Comparison of ENCODE assay signal across 1 cellular context in the genomic region with DNA sequence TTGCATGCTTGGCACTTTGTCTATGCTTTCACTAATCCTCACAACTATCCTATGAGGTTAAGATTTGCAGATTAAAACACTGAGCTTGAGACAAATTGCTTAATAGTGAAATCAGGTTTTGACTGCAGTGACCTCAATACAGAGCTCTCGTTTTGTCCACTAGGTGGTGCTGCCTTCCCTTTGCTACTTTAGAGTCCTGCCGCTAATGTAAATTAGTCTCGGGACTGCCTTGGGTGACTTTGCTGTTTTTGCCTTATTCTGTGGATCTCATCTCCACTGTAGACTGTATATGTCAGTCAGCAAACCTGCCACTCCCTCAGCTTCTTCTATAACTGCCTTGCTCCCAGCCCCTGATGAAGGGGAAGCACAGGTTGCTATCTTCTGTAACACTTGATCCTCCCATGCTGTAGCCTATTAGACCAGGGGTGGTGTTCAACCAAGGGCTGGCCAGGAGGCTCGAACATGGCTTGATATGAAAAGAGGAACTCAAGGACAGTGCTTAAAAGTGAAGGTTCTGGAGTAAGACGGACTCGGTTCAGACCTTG.
A peak's percentile ranks its signal among the peaks of the same experiment; 100 is the strongest.
TF ChIP-seq lines count a peak whose summit lies in the region.

No MANE protein-coding gene starts in this region.

TF ChIP-seq in GM12878, 131 proteins besides CTCF, POLR2A, EP300 and RAD21 (continued from another document):
- TF ChIP-seq, protein P1, sequence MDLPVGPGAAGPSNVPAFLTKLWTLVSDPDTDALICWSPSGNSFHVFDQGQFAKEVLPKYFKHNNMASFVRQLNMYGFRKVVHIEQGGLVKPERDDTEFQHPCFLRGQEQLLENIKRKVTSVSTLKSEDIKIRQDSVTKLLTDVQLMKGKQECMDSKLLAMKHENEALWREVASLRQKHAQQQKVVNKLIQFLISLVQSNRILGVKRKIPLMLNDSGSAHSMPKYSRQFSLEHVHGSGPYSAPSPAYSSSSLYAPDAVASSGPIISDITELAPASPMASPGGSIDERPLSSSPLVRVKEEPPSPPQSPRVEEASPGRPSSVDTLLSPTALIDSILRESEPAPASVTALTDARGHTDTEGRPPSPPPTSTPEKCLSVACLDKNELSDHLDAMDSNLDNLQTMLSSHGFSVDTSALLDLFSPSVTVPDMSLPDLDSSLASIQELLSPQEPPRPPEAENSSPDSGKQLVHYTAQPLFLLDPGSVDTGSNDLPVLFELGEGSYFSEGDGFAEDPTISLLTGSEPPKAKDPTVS (IDR thresholded peaks at IDR 0.05; ENCODE audit: low read depth, low read length) = no peak
- TF ChIP-seq FOXM1 (IDR thresholded peaks at IDR 0.05; ENCODE audit: low read depth, low read length) (0 out of 2 replicates have a peak, but pooled peaks have one; percentile 33), ASH2L (IDR thresholded peaks at IDR 0.05; ENCODE audit: borderline replicate concordance, low read depth) (no peak), MXI1 (IDR thresholded peaks at IDR 0.05; ENCODE audit: low read depth, low read length) (no peak), BCL11A (IDR thresholded peaks at IDR 0.05; ENCODE audit: low read depth, low read length) (no peak), CBX3 (IDR thresholded peaks at IDR 0.05; ENCODE audit: borderline replicate concordance, low read depth) (no peak)
- TF ChIP-seq, protein P2, sequence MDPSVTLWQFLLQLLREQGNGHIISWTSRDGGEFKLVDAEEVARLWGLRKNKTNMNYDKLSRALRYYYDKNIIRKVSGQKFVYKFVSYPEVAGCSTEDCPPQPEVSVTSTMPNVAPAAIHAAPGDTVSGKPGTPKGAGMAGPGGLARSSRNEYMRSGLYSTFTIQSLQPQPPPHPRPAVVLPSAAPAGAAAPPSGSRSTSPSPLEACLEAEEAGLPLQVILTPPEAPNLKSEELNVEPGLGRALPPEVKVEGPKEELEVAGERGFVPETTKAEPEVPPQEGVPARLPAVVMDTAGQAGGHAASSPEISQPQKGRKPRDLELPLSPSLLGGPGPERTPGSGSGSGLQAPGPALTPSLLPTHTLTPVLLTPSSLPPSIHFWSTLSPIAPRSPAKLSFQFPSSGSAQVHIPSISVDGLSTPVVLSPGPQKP (IDR thresholded peaks at IDR 0.05; ENCODE audit: low read depth, low read length) = no peak
- TF ChIP-seq, protein P3, sequence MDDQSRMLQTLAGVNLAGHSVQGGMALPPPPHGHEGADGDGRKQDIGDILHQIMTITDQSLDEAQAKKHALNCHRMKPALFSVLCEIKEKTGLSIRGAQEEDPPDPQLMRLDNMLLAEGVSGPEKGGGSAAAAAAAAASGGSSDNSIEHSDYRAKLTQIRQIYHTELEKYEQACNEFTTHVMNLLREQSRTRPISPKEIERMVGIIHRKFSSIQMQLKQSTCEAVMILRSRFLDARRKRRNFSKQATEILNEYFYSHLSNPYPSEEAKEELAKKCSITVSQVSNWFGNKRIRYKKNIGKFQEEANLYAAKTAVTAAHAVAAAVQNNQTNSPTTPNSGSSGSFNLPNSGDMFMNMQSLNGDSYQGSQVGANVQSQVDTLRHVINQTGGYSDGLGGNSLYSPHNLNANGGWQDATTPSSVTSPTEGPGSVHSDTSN (IDR thresholded peaks at IDR 0.05; ENCODE audit: insufficient replicate concordance, low read depth, low read length) = no peak
